In genomic region chr19:8203288-8204120, GRCh38 we compare ENCODE assay signal across 1 cellular context.
TF ChIP-seq lines count a peak whose summit lies in the region.

No MANE protein-coding gene starts in this region.

TF ChIP-seq in GM23338, 12 proteins besides CTCF, POLR2A, EP300 and RAD21:
- TF ChIP-seq CREB1 (CRISPR knock-in tag; IDR thresholded peaks at IDR 0.05; ENCODE audit: low read depth) (peak; percentile 59), ZNF114 (CRISPR knock-in tag; IDR thresholded peaks at IDR 0.05) (peak; percentile 92; the same call in 1 of the 2 replicates), ZNF331 (CRISPR knock-in tag; IDR thresholded peaks at IDR 0.05; ENCODE audit: low read depth) (peak; percentile 66)
